Comparison of ENCODE assay signal across 21 cellular contexts in genomic region chr3:87488725-87489124, GRCh38.
A peak's percentile ranks its signal among the peaks of the same experiment; 100 is the strongest.
DNase-seq lines count a peak whose midpoint lies in the region; ATAC-seq and TF ChIP-seq lines count a peak whose summit lies in the region.
"Had no signal": no experiment of that assay in that cellular context is flagged by ENCODE, and none has a peak within 500 bp of the region (broad histone marks: within the 10 kb centered on the region; RNA-seq: fewer than 3 reads in every experiment).

No MANE protein-coding gene starts in this region.

- no peaks in the 10 kb centered on the region for H3K9me3 ChIP-seq in adipocyte (ENCODE audit: control insufficient read depth, low read length)
- H3K9me3 ChIP-seq: Peyer's patch had no signal

- TF ChIP-seq CTCF in fibroblast of the aortic adventitia (IDR thresholded peaks at IDR 0.05; ENCODE audit: insufficient read depth, low read length) = no peak

- DNase-seq in EH (ENCODE audit: low read depth) = peak; percentile 29
- DNase-seq in adipocyte (ENCODE audit: low read depth) = peak; percentile 90
- peak; percentile 14 for DNase-seq in fibroblast of the aortic adventitia (ENCODE audit: low read depth)
- DNase-seq in activated naive CD4-positive, alpha-beta T cell treated with anti-CD3 and anti-CD28 coated beads for 36 hours = no peak
- DNase-seq in NCI-H1436 (lab: John Stamatoyannopoulos, UW) = no peak
- DNase-seq: AML-193, GF-D8, H7, NCI-H1092, NCI-H1436 treated with DMSO at 0.1 percent for 48 hours, NCI-H2029, NCI-H2171, NCI-H524 treated with DMSO at 0.1 percent for 48 hours, NCI-H82, Peyer's patch had no signal

- no peak overlapping the region for H3K27ac Mint-ChIP-seq in activated naive CD4-positive, alpha-beta T cell treated with anti-CD3 and anti-CD28 coated beads for 36 hours
- H3K27ac Mint-ChIP-seq in activated T-helper 17 cell treated with anti-CD3 and anti-CD28 coated beads, Interleukin-2, amount 50 U/mL, for 72 hours = no peak overlapping the region
- H3K27ac Mint-ChIP-seq: CD14-positive monocyte had no signal

- no peak overlapping the region for H3K9ac ChIP-seq in adipocyte (ENCODE audit: low read length)

- intact Hi-C loops in activated naive CD4-positive, alpha-beta T cell treated with anti-CD3 and anti-CD28 coated beads for 36 hours (cut with micrococcal nuclease) = no loop called here

- H3K4me1 ChIP-seq in adipocyte (ENCODE audit: control insufficient read depth, insufficient read depth, low read length) = no peaks in the 10 kb centered on the region
- H3K4me1 ChIP-seq: Peyer's patch had no signal

- H3K36me3 ChIP-seq in adipocyte (ENCODE audit: control insufficient read depth, insufficient read depth, low read length, severe bottlenecking) = no peaks in the 10 kb centered on the region
- H3K36me3 ChIP-seq: Peyer's patch had no signal

- H3K27me3 ChIP-seq in adipocyte (replicated peaks; ENCODE audit: control insufficient read depth, insufficient read depth, low read length) = no peaks in the 10 kb centered on the region
- H3K27me3 ChIP-seq: Peyer's patch had no signal

- CTCF ChIA-PET in activated naive CD4-positive, alpha-beta T cell treated with anti-CD3 and anti-CD28 coated beads for 36 hours (lab: Charles Lee) = interaction anchor here (0.7 kb wide), 1 partner anchor 295 kb away, joined by 3 read pairs; no protein-coding TSS in a partner anchor

- H3K4me1 Mint-ChIP-seq in activated naive CD4-positive, alpha-beta T cell treated with anti-CD3 and anti-CD28 coated beads for 36 hours (ENCODE audit: low read depth) = no peaks in the 10 kb centered on the region
- H3K4me1 Mint-ChIP-seq in activated T-helper 17 cell treated with anti-CD3 and anti-CD28 coated beads, Interleukin-2, amount 50 U/mL, for 72 hours = no peaks in the 10 kb centered on the region
- H3K4me1 Mint-ChIP-seq: CD14-positive monocyte had no signal

- no peak overlapping the region for H3K4me3 ChIP-seq in adipocyte (ENCODE audit: low read length)
- H3K4me3 ChIP-seq in fibroblast of the aortic adventitia (ENCODE audit: low read depth, low read length) = no peak overlapping the region
- H3K4me3 ChIP-seq: GM12878, K562, Peyer's patch had no signal

- no peaks in the 10 kb centered on the region for H3K9me3 Mint-ChIP-seq in activated naive CD4-positive, alpha-beta T cell treated with anti-CD3 and anti-CD28 coated beads for 36 hours
- no peaks in the 10 kb centered on the region for H3K9me3 Mint-ChIP-seq in activated T-helper 17 cell treated with anti-CD3 and anti-CD28 coated beads, Interleukin-2, amount 50 U/mL, for 72 hours

- no peaks in the 10 kb centered on the region for H3K36me3 Mint-ChIP-seq in activated naive CD4-positive, alpha-beta T cell treated with anti-CD3 and anti-CD28 coated beads for 36 hours (ENCODE audit: low read depth)
- H3K36me3 Mint-ChIP-seq in activated T-helper 17 cell treated with anti-CD3 and anti-CD28 coated beads, Interleukin-2, amount 50 U/mL, for 72 hours (ENCODE audit: low read depth) = no peaks in the 10 kb centered on the region
- H3K36me3 Mint-ChIP-seq: CD14-positive monocyte had no signal

- H3K27me3 Mint-ChIP-seq in activated naive CD4-positive, alpha-beta T cell treated with anti-CD3 and anti-CD28 coated beads for 36 hours (ENCODE audit: low read depth) = peaks cover 3% of the 10 kb centered on the region
- peaks cover 3% of the 10 kb centered on the region for H3K27me3 Mint-ChIP-seq in activated T-helper 17 cell treated with anti-CD3 and anti-CD28 coated beads, Interleukin-2, amount 50 U/mL, for 72 hours

- ATAC-seq in HG02610 (IDR thresholded peaks at IDR 0.05; ENCODE audit: unreplicated experiment) = no peak
- ATAC-seq in activated T-helper 17 cell treated with anti-CD3 and anti-CD28 coated beads, Interleukin-2, amount 50 U/mL, for 72 hours (replicated peaks) = no peak
- ATAC-seq: GM12878, K562, SK-N-SH treated with all-trans-retinoic acid at 6 μM for 48 hours had no signal

- H3K4me3 Mint-ChIP-seq in activated naive CD4-positive, alpha-beta T cell treated with anti-CD3 and anti-CD28 coated beads for 36 hours = no peak overlapping the region
- no peak overlapping the region for H3K4me3 Mint-ChIP-seq in activated T-helper 17 cell treated with anti-CD3 and anti-CD28 coated beads, Interleukin-2, amount 50 U/mL, for 72 hours
- H3K4me3 Mint-ChIP-seq: CD14-positive monocyte had no signal

Comparison
In these comparisons a context has a peak if more than half of its experiments do, and no peak if none do; other contexts are left out.
1. DNase-seq: peak in EH (single experiment), adipocyte (single experiment) and fibroblast of the aortic adventitia (single experiment); none in activated naive CD4-positive, alpha-beta T cell treated with anti-CD3 and anti-CD28 coated beads for 36 hours (single experiment) and NCI-H1436 (single experiment).